18 cellular contexts compared by ENCODE assay signal in the genomic region with DNA sequence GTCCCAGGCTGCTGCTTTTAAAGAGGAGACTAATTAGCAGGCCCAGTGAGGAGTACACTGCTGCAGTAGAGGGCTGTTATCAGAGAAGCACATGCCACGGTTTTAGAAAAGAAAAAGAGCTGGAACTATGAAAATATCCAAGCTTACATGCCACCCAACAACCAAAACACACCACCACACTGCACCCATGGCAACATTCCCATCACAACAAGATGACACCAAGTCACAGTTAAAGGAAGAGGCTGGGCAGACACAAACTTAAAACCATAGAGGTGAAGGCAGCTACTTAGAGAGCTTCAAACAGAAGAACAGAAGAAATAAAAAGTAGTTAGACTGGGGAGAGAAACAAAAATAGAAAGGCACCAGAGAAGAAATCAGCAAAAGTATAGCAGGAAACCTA. TPM values are rescaled to one million over a fixed set of nuclear protein-coding genes. Genes with fewer than 3 reads are reported as not detected.
DNase-seq lines count a peak whose midpoint lies in the region; ATAC-seq and TF ChIP-seq lines count a peak whose summit lies in the region.
"Had no signal": no experiment of that assay in that cellular context is flagged by ENCODE, and none has a peak within 500 bp of the region (broad histone marks: within the 10 kb centered on the region; RNA-seq: fewer than 3 reads in every experiment).

No MANE protein-coding gene starts in this region.

- H3K9me3 Mint-ChIP-seq in WTC11 = no peaks in the 10 kb centered on the region
- no peaks in the 10 kb centered on the region for H3K9me3 Mint-ChIP-seq in stimulated activated effector memory CD8-positive, alpha-beta T cell treated with anti-CD3 and anti-CD28 coated beads, Interleukin-12 subunit alpha, Interleukin-12 subunit beta, amount 100 ng/mL, for 72 hours
- H3K9me3 Mint-ChIP-seq: CD4-positive, alpha-beta T cell; effector memory CD8-positive, alpha-beta T cell had no signal

- H3K27ac Mint-ChIP-seq in WTC11 = peak overlapping the region; percentile 11
- H3K27ac Mint-ChIP-seq in stimulated activated effector memory CD8-positive, alpha-beta T cell treated with anti-CD3 and anti-CD28 coated beads, Interleukin-12 subunit alpha, Interleukin-12 subunit beta, amount 100 ng/mL, for 72 hours = peak overlapping the region; percentile 51
- H3K27ac Mint-ChIP-seq: CD4-positive, alpha-beta T cell had no signal

- H3K4me3 Mint-ChIP-seq in WTC11 = no peak overlapping the region
- H3K4me3 Mint-ChIP-seq in stimulated activated effector memory CD8-positive, alpha-beta T cell treated with anti-CD3 and anti-CD28 coated beads, Interleukin-12 subunit alpha, Interleukin-12 subunit beta, amount 100 ng/mL, for 72 hours = no peak overlapping the region
- H3K4me3 Mint-ChIP-seq: CD4-positive, alpha-beta T cell; effector memory CD8-positive, alpha-beta T cell had no signal

- TF ChIP-seq CTCF in WTC11 (IDR thresholded peaks at IDR 0.05) = no peak

- H3K4me1 Mint-ChIP-seq in WTC11 = peaks cover 64% of the 10 kb centered on the region
- H3K4me1 Mint-ChIP-seq in stimulated activated effector memory CD8-positive, alpha-beta T cell treated with anti-CD3 and anti-CD28 coated beads, Interleukin-12 subunit alpha, Interleukin-12 subunit beta, amount 100 ng/mL, for 72 hours = peaks cover 45% of the 10 kb centered on the region

- POLR2A ChIA-PET in WTC11 (lab: Charles Lee) = no interaction called here

- peaks cover 8% of the 10 kb centered on the region for H3K36me3 Mint-ChIP-seq in WTC11
- peaks cover 15% of the 10 kb centered on the region for H3K36me3 Mint-ChIP-seq in stimulated activated effector memory CD8-positive, alpha-beta T cell treated with anti-CD3 and anti-CD28 coated beads, Interleukin-12 subunit alpha, Interleukin-12 subunit beta, amount 100 ng/mL, for 72 hours

- H3K27me3 Mint-ChIP-seq in WTC11 (ENCODE audit: low read depth) = no peaks in the 10 kb centered on the region
- H3K27me3 Mint-ChIP-seq: CD4-positive, alpha-beta T cell; effector memory CD8-positive, alpha-beta T cell had no signal

- CTCF ChIA-PET in WTC11 (lab: Charles Lee) = interaction anchor here (1.4 to 3.0 kb wide), 3 partner anchors 40 to 108 kb away, joined by 5 to 25 read pairs (median 13); no protein-coding TSS in a partner anchor

- DNase-seq in DMS53 (lab: John Stamatoyannopoulos, UW) = peak; percentile 7
- no peak for DNase-seq in DMS53 treated with DMSO at 0.1 percent for 48 hours (lab: John Stamatoyannopoulos, UW; ENCODE audit: unreplicated experiment)
- DNase-seq in WTC11 (ENCODE audit: low spot score) = no peak
- DNase-seq in hepatic stellate cell (ENCODE audit: low spot score) = peak; percentile 28
- no peak for DNase-seq in stimulated activated effector memory CD8-positive, alpha-beta T cell treated with anti-CD3 and anti-CD28 coated beads, Interleukin-12 subunit alpha, Interleukin-12 subunit beta, amount 100 ng/mL, for 72 hours (ENCODE audit: low spot score in 2 of 2)
- DNase-seq in activated naive CD4-positive, alpha-beta T cell treated with anti-CD3 and anti-CD28 coated beads, Interleukin-2, amount 50 U/mL, for 16 hours = no peak
- DNase-seq in NCI-H1105 treated with DMSO at 0.1 percent for 48 hours (lab: John Stamatoyannopoulos, UW) = no peak
- DNase-seq: brain microvascular endothelial cell; CD4-positive, alpha-beta T cell; effector memory CD8-positive, alpha-beta T cell; GF-D8; NCI-H187; NCI-H524; ovary; SK-N-SH; small intestine; stimulated activated naive CD4-positive, alpha-beta T cell had no signal

- no peak for ATAC-seq in WTC11
- no peak for ATAC-seq in stimulated activated effector memory CD8-positive, alpha-beta T cell treated with anti-CD3 and anti-CD28 coated beads, Interleukin-12 subunit alpha, Interleukin-12 subunit beta, amount 100 ng/mL, for 72 hours
- no peak for ATAC-seq in HG02973 (IDR thresholded peaks at IDR 0.05; ENCODE audit: unreplicated experiment)
- ATAC-seq: effector memory CD8-positive, alpha-beta T cell had no signal

TF ChIP-seq in WTC11, 78 proteins besides CTCF, POLR2A, EP300 and RAD21:
- TF ChIP-seq MXD4 (CRISPR knock-in tag; IDR thresholded peaks at IDR 0.05; ENCODE audit: borderline replicate concordance) (no peak), ETV6 (CRISPR knock-in tag; IDR thresholded peaks at IDR 0.05) (no peak), EMX1 (CRISPR knock-in tag; IDR thresholded peaks at IDR 0.05) (no peak), GRHL2 (CRISPR knock-in tag; IDR thresholded peaks at IDR 0.05; ENCODE audit: insufficient replicate concordance, severe bottlenecking) (no peak), CBFB (CRISPR knock-in tag; IDR thresholded peaks at IDR 0.05; ENCODE audit: low read depth) (no peak), NFE2L1 (CRISPR knock-in tag; IDR thresholded peaks at IDR 0.05) (no peak), FOXP1 (CRISPR knock-in tag; IDR thresholded peaks at IDR 0.05; ENCODE audit: borderline replicate concordance) (no peak), TEAD1 (CRISPR knock-in tag; IDR thresholded peaks at IDR 0.05) (no peak), RELA (CRISPR knock-in tag; IDR thresholded peaks at IDR 0.05; ENCODE audit: borderline replicate concordance) (no peak), TP53 (CRISPR knock-in tag; IDR thresholded peaks at IDR 0.05) (no peak), NFATC4 (CRISPR knock-in tag; IDR thresholded peaks at IDR 0.05) (no peak), GABPB1 (CRISPR knock-in tag; IDR thresholded peaks at IDR 0.05) (no peak), IRF1 (CRISPR knock-in tag; IDR thresholded peaks at IDR 0.05) (no peak), SMAD3 (CRISPR knock-in tag; IDR thresholded peaks at IDR 0.05; ENCODE audit: borderline replicate concordance) (no peak)
- TF ChIP-seq, protein P1, sequence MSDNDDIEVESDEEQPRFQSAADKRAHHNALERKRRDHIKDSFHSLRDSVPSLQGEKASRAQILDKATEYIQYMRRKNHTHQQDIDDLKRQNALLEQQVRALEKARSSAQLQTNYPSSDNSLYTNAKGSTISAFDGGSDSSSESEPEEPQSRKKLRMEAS (CRISPR knock-in tag; IDR thresholded peaks at IDR 0.05) = no peak
- TF ChIP-seq, protein P2, sequence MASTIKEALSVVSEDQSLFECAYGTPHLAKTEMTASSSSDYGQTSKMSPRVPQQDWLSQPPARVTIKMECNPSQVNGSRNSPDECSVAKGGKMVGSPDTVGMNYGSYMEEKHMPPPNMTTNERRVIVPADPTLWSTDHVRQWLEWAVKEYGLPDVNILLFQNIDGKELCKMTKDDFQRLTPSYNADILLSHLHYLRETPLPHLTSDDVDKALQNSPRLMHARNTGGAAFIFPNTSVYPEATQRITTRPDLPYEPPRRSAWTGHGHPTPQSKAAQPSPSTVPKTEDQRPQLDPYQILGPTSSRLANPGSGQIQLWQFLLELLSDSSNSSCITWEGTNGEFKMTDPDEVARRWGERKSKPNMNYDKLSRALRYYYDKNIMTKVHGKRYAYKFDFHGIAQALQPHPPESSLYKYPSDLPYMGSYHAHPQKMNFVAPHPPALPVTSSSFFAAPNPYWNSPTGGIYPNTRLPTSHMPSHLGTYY (CRISPR knock-in tag; IDR thresholded peaks at IDR 0.05) = no peak
- TF ChIP-seq, protein P3, sequence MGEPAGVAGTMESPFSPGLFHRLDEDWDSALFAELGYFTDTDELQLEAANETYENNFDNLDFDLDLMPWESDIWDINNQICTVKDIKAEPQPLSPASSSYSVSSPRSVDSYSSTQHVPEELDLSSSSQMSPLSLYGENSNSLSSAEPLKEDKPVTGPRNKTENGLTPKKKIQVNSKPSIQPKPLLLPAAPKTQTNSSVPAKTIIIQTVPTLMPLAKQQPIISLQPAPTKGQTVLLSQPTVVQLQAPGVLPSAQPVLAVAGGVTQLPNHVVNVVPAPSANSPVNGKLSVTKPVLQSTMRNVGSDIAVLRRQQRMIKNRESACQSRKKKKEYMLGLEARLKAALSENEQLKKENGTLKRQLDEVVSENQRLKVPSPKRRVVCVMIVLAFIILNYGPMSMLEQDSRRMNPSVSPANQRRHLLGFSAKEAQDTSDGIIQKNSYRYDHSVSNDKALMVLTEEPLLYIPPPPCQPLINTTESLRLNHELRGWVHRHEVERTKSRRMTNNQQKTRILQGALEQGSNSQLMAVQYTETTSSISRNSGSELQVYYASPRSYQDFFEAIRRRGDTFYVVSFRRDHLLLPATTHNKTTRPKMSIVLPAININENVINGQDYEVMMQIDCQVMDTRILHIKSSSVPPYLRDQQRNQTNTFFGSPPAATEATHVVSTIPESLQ (CRISPR knock-in tag; IDR thresholded peaks at IDR 0.05) = no peak
- TF ChIP-seq, protein P4, sequence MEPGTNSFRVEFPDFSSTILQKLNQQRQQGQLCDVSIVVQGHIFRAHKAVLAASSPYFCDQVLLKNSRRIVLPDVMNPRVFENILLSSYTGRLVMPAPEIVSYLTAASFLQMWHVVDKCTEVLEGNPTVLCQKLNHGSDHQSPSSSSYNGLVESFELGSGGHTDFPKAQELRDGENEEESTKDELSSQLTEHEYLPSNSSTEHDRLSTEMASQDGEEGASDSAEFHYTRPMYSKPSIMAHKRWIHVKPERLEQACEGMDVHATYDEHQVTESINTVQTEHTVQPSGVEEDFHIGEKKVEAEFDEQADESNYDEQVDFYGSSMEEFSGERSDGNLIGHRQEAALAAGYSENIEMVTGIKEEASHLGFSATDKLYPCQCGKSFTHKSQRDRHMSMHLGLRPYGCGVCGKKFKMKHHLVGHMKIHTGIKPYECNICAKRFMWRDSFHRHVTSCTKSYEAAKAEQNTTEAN (CRISPR knock-in tag; IDR thresholded peaks at IDR 0.05) = no peak

RNA-seq across cellular contexts. Expression of gene NPTN, which starts 37.0 kb away (rescaled TPM):
- 96.1 to 116 TPM (median 102 TPM) in 3 replicates for total RNA-seq in WTC11 (2021)

Comparison
In these comparisons a context has a peak if more than half of its experiments do, and no peak if none do; other contexts are left out.
1. DNase-seq: peak in DMS53 (single experiment) and hepatic stellate cell (single experiment); none in DMS53 treated with DMSO at 0.1 percent for 48 hours (single experiment), WTC11 (single experiment), stimulated activated effector memory CD8-positive, alpha-beta T cell treated with anti-CD3 and anti-CD28 coated beads, Interleukin-12 subunit alpha, Interleukin-12 subunit beta, amount 100 ng/mL, for 72 hours (0 of 2), activated naive CD4-positive, alpha-beta T cell treated with anti-CD3 and anti-CD28 coated beads, Interleukin-2, amount 50 U/mL, for 16 hours (single experiment) and NCI-H1105 treated with DMSO at 0.1 percent for 48 hours (single experiment).